In the genomic region with DNA sequence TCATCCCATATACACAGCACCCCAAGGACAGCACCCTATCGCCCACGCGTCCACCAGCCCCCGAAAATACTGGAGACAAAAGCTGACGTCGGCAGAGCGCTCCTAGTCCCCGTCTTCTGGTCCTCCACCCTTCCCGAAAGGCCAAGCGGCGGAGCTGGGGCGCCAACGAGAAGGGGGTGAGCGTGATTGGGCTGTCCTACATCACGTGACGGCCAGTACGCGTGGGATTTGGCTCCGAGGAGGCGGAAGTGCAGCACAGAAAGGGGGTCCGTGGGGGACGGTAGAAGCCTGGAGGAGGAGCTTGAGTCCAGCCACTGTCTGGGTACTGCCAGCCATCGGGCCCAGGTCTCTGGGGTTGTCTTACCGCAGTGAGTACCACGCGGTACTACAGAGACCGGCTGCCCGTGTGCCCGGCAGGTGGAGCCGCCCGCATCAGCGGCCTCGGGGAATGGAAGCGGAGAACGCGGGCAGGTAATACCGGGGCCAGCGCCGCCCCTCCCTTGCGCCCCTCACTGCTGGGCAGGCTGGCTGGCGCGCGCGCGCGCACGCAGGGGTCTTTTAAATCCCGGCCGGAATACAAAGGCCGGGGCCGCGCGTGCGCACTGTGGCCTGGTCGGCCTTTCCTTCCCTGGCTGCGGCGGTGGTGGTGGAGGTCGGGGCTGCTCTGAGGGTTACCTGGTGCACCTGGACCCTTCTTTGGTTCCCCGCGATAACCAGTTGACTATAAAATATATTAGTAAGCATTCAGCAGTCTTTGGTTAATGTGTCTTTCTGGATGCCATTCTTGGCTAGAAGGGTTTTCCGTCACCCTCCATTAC, we compare ENCODE assay signal across 8 cellular contexts. TPM values are rescaled to one million over a fixed set of nuclear protein-coding genes. Genes with fewer than 3 reads are reported as not detected.
A peak's percentile ranks its signal among the peaks of the same experiment; 100 is the strongest.
DNase-seq lines count a peak whose midpoint lies in the region; ATAC-seq and TF ChIP-seq lines count a peak whose summit lies in the region.

A gene (plus strand): TSS at position 283 of the 818 bp plus-strand sequence. CDS start 166 bp downstream, at position 449.

- TF ChIP-seq CTCF in left lung (IDR thresholded peaks at IDR 0.05): no peak

- peaks cover 31% of the 10 kb centered on the region for H3K36me3 Mint-ChIP-seq in dendritic cell treated with granulocyte-macrophage colony-stimulating factor and Interleukin-4, amounts not matched to agents 40 ng/mL and 50 ng/mL, for 4 days (ENCODE audit: low read depth)

- ATAC-seq in GM19351 (IDR thresholded peaks at IDR 0.05; ENCODE audit: unreplicated experiment) (peak; percentile 92), HG03521 (IDR thresholded peaks at IDR 0.05; ENCODE audit: unreplicated experiment) (peak; percentile 91), left lung (peak; percentile 98)

- peak within 1 kb of the TSS; percentile 86 to 96 for H3K4me3 ChIP-seq in left lung

- H3K27ac Mint-ChIP-seq in dendritic cell treated with granulocyte-macrophage colony-stimulating factor and Interleukin-4, amounts not matched to agents 40 ng/mL and 50 ng/mL, for 4 days: peak within 1 kb of the TSS; percentile 99

- no peaks in the 10 kb centered on the region for H3K9me3 Mint-ChIP-seq in dendritic cell treated with granulocyte-macrophage colony-stimulating factor and Interleukin-4, amounts not matched to agents 40 ng/mL and 50 ng/mL, for 4 days

- H3K4me3 Mint-ChIP-seq in dendritic cell treated with granulocyte-macrophage colony-stimulating factor and Interleukin-4, amounts not matched to agents 40 ng/mL and 50 ng/mL, for 4 days: peak within 1 kb of the TSS; percentile 99

- H3K36me3 ChIP-seq in left lung: no peaks in the 10 kb centered on the region

- DNase-seq in C1 segment of cervical spinal cord (lab: John Stamatoyannopoulos, UW): peak; percentile 90 to 99 (median 98)
- peak; percentile 99 for DNase-seq in NCI-H748 (lab: John Stamatoyannopoulos, UW; ENCODE audit: unreplicated experiment)
- DNase-seq in activated CD4-positive, alpha-beta T cell treated with anti-CD3 and anti-CD28 coated beads, Interleukin-2, amount 50 U/mL, for 24 hours (ENCODE audit: low read depth in 1 of 2, low spot score in 1 of 2): peak; percentile 89 to 98
- DNase-seq in left lung: peak; percentile 99
- DNase-seq in stimulated activated CD4-positive, alpha-beta T cell treated with anti-CD3 and anti-CD28 coated beads, Interleukin-2, amount 100 ng/mL, for 48 hours: peak; percentile 91 to 93

- intact Hi-C loops in dendritic cell treated with granulocyte-macrophage colony-stimulating factor and Interleukin-4, amounts not matched to agents 40 ng/mL and 50 ng/mL, for 4 days (cut with micrococcal nuclease): loop anchor here (1.0 to 2.0 kb wide), 2 partner anchors 8 to 35 kb away; a partner anchor contains a TSS
- intact Hi-C loops in left lung (cut with DNase I): no loop called here

- H3K9me3 ChIP-seq in left lung: no peaks in the 10 kb centered on the region

- H3K27ac ChIP-seq in left lung: peak within 1 kb of the TSS; percentile 96 to 97

- peaks cover 8 to 61% of the 10 kb centered on the region in 2 donors for H3K4me1 ChIP-seq in left lung

- H3K27me3 Mint-ChIP-seq in dendritic cell treated with granulocyte-macrophage colony-stimulating factor and Interleukin-4, amounts not matched to agents 40 ng/mL and 50 ng/mL, for 4 days: no peaks in the 10 kb centered on the region

- H3K27me3 ChIP-seq in left lung: no peaks in the 10 kb centered on the region

- peaks cover 44% of the 10 kb centered on the region for H3K4me1 Mint-ChIP-seq in dendritic cell treated with granulocyte-macrophage colony-stimulating factor and Interleukin-4, amounts not matched to agents 40 ng/mL and 50 ng/mL, for 4 days (ENCODE audit: low read depth)

RNA-seq across cellular contexts. Expression of the gene that starts here (rescaled TPM):
- total RNA-seq in left lung: 10 to 100 TPM; 20.5 to 21.0 TPM

Comparison
In these comparisons a context has a peak if more than half of its experiments do, and no peak if none do; other contexts are left out.
1. Peak in every context shown above with its lines: DNase-seq, ATAC-seq, H3K4me3 ChIP-seq and H3K27ac ChIP-seq.